ENCODE assay signal across 8 cellular contexts in the genomic region with DNA sequence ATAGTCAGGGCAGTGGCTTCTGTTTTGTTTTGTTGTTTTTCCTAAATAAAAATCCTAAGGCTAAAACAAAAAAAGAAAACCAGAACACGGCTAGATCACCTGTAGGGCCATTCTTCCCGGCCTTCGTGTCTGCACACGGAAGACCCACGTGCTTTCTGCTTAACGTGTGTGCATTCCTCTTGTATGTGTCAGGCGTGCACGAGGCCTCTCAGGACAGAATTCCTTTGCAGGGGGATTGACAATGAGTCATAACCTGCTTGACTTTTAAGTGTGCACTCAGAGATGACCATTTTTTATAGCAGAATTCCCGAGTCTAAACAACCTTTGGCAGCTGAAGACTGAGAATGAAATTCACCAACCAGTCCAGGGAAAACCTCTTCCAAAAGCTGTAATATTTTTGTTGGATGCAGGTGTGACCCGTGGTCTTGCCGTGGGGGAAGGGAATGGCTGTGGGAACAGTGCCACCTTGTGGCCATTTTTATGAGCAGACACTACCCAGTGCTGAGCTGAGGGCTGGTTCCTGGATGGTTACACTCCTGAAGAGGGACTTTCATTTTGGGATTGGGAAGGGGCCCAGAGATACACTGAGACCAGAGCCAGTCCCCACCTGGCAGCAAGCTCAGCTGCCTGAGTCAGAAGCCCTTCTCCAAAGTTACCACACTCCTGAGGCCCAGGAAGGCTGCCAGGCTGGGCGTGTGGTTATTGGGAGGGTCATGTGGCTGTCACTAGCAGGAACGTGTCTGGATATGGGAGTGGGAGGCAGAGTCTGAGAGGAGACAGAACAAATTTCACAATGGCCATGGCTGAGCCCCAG. TPM values are rescaled to one million over a fixed set of nuclear protein-coding genes. Genes with fewer than 3 reads are reported as not detected.
DNase-seq lines count a peak whose midpoint lies in the region; ATAC-seq and TF ChIP-seq lines count a peak whose summit lies in the region.

No MANE protein-coding gene starts in this region.

- BruUV-seq in IMR-90 (replicated peaks; lab: Mats Ljungman, UMichigan) = no TSS peak

- peak overlapping the region; percentile 99 for H2BK120ac ChIP-seq in IMR-90 (ENCODE audit: low read depth, low read length)

- H3K14ac ChIP-seq in IMR-90 (replicated peaks; ENCODE audit: low read depth, low read length) = peak overlapping the region; percentile 90

- peak overlapping the region; percentile 95 for H4K91ac ChIP-seq in IMR-90 (ENCODE audit: insufficient read depth, low read depth, low read length)

- peaks cover 31% of the 10 kb centered on the region for H3K9me1 ChIP-seq in IMR-90 (ENCODE audit: insufficient read depth, low read length)

- peak overlapping the region; percentile 99 for H2AK5ac ChIP-seq in IMR-90 (ENCODE audit: low read depth, low read length)

- H3K27ac ChIP-seq in IMR-90 (ENCODE audit: insufficient read depth, low read length) (peak overlapping the region; percentile 88), gastroesophageal sphincter (peak overlapping the region; percentile 37 to 82 (median 76)), thyroid gland (peak overlapping the region; percentile 78 to 93 (median 93))

- ATAC-seq in IMR-90 (ENCODE audit: low read depth) (peak; percentile 75), gastroesophageal sphincter (peak; percentile 87), omental fat pad (ENCODE audit: low FRiP score) (peak; percentile 75)

- H3K4me1 ChIP-seq in IMR-90 (ENCODE audit: control insufficient read depth, insufficient read depth, low read length) (peaks cover 22% of the 10 kb centered on the region), gastroesophageal sphincter (peaks cover 0 to 30% (median 9%) of the 10 kb centered on the region in 3 donors), thyroid gland (peaks cover 14 to 26% of the 10 kb centered on the region in 2 donors)

- peak; percentile 50; the same call in 1 of the 2 replicates for TF ChIP-seq POLR2A in IMR-90 (IDR thresholded peaks at IDR 0.05; ENCODE audit: low read depth, low read length)
- TF ChIP-seq POLR2A in gastroesophageal sphincter (IDR thresholded peaks at IDR 0.05) = no peak
- peak in 1 of 2 donors; percentile 22 for TF ChIP-seq POLR2A in thyroid gland (IDR thresholded peaks at IDR 0.05)

- H3K79me1 ChIP-seq in IMR-90 (ENCODE audit: low read depth in 1 of 2, low read length in 2 of 2) = peaks cover 11 to 39% of the 10 kb centered on the region in 2 experiments; a peak in 3 of 4 replicates

- peak overlapping the region; percentile 94 for H2BK20ac ChIP-seq in IMR-90 (ENCODE audit: low read depth, low read length)

- CTCF ChIA-PET in IMR-90 (lab: Yijun Ruan, JAX) = interaction anchor here (0.5 to 1.3 kb wide), 11 partner anchors 8 to 247 kb away, joined by 3 to 13 read pairs (median 4); no protein-coding TSS in a partner anchor

- TF ChIP-seq EP300 in gastroesophageal sphincter (IDR thresholded peaks at IDR 0.05) = no peak

- POLR2A ChIA-PET in IMR-90 (lab: Charles Lee; ENCODE audit: unreplicated experiment) = interaction anchor here (1.3 kb wide), 1 partner anchor 42 kb away, joined by 3 read pairs; no protein-coding TSS in a partner anchor

- H2AFZ ChIP-seq in IMR-90 (replicated peaks; ENCODE audit: low read length, poor library complexity) = peak overlapping the region; percentile 89

- peak overlapping the region; percentile 63 for H3K4me2 ChIP-seq in IMR-90 (ENCODE audit: low read depth, low read length)

- H3K9ac ChIP-seq in IMR-90 (ENCODE audit: low read depth, low read length) = peak overlapping the region; percentile 66

- peak overlapping the region; percentile 67 for H3K23ac ChIP-seq in IMR-90 (ENCODE audit: low read depth, low read length)

- H3K36me3 ChIP-seq in IMR-90 (ENCODE audit: control insufficient read depth, insufficient read depth, low read length) (no peaks in the 10 kb centered on the region), gastroesophageal sphincter (no peaks in the 10 kb centered on the region), thyroid gland (no peaks in the 10 kb centered on the region)

- H4K8ac ChIP-seq in IMR-90 (ENCODE audit: low read depth in 2 of 2, low read length in 2 of 2) = peak overlapping the region; percentile 84 to 92

- H3K4me3 ChIP-seq in IMR-90 (ENCODE audit: insufficient read depth, low read depth, low read length) = 0 out of 2 replicates have a peak overlapping the region, but pooled peaks have one; percentile 2
- H3K4me3 ChIP-seq in gastroesophageal sphincter = no peak overlapping the region
- H3K4me3 ChIP-seq in thyroid gland (replicated peaks in 1 of 3) = no peak overlapping the region

- peak; percentile 90 for TF ChIP-seq CTCF in IMR-90 (conservative IDR thresholded peaks at IDR 0.05; ENCODE audit: low read depth, low read length)
- peak; percentile 91 to 99 (median 96) for TF ChIP-seq CTCF in gastroesophageal sphincter (IDR thresholded peaks at IDR 0.05)
- TF ChIP-seq CTCF in omental fat pad (IDR thresholded peaks at IDR 0.05) = peak in 2 of 3 donors; percentile 84 to 86
- peak; percentile 51 to 94 (median 80) for TF ChIP-seq CTCF in thyroid gland (IDR thresholded peaks at IDR 0.05)

- dilution Hi-C loops in IMR-90 (cut with HindIII; ENCODE audit: low sequenced_read_pairs, unreplicated experiment) = no loop called here

- TF ChIP-seq RAD21 in IMR-90 (IDR thresholded peaks at IDR 0.05; ENCODE audit: low read length) = peak; percentile 93

- H3K9me3 ChIP-seq in IMR-90 (ENCODE audit: control insufficient read depth, insufficient read depth, low read length) (no peaks in the 10 kb centered on the region), gastroesophageal sphincter (no peaks in the 10 kb centered on the region), thyroid gland (no peaks in the 10 kb centered on the region)

- peak overlapping the region; percentile 96 for H2BK5ac ChIP-seq in IMR-90 (ENCODE audit: low read depth, low read length, poor library complexity, severe bottlenecking)

- peak overlapping the region; percentile 84 for H3K56ac ChIP-seq in IMR-90 (ENCODE audit: extremely low read depth, insufficient read depth, low read length)

- H3K18ac ChIP-seq in IMR-90 (ENCODE audit: low read depth, low read length) = peak overlapping the region; percentile 70

- H4K5ac ChIP-seq in IMR-90 (ENCODE audit: low read depth, low read length) = peak overlapping the region; percentile 34

- intact Hi-C loops in IMR-90 (cut with micrococcal nuclease) (loop anchor here (1.0 to 5.0 kb wide), 5 partner anchors 39 to 245 kb away; no protein-coding TSS in a partner anchor), thyroid gland (cut with DNase I) (loop anchor here (10.0 kb wide), 2 partner anchors 109 to 249 kb away; no protein-coding TSS in a partner anchor)

- 0% methylated on average over 1 of the region's 13 CpGs; no CpG with 5 or more reads in 1 of the 2 experiments for WGBS in IMR-90 (ENCODE audit: extremely low coverage in 2 of 2, insufficient read length in 1 of 2), 2 experiments
- whole genome bisulfite sequencing in gastroesophageal sphincter (ENCODE audit: low coverage in 1 of 2), 2 donors = 5 to 15% methylated on average over 8 to 9 of the region's 13 CpGs
- WGBS in thyroid gland, 2 donors = 7 to 10% methylated on average over 13 of the region's 13 CpGs

- peak; percentile 8 to 82 (median 66) for DNase-seq in C1 segment of cervical spinal cord (lab: John Stamatoyannopoulos, UW)
- peak; percentile 37 for DNase-seq in GM19238 (ENCODE audit: insufficient read length, low spot score)
- DNase-seq in IMR-90 = peak; percentile 100
- DNase-seq in RPMI8226 = peak; percentile 61
- peak; percentile 42 for DNase-seq in activated gamma-delta T cell treated with anti-CD3 and anti-CD28 coated beads, Interleukin-2, amount 50 U/mL, for 16 hours (ENCODE audit: low read depth)
- DNase-seq in omental fat pad (ENCODE audit: low spot score) = peak; percentile 68
- DNase-seq in thyroid gland = peak; percentile 91 to 93

- in situ Hi-C loops in IMR-90 (cut with MboI; ENCODE audit: low sequenced_read_pairs) = loop anchor here (10.0 to 25.0 kb wide), 2 partner anchors 109 to 1007 kb away; no protein-coding TSS in a partner anchor

- peak overlapping the region; percentile 81 for H2BK15ac ChIP-seq in IMR-90 (ENCODE audit: low read depth, low read length)

- H3K27me3 ChIP-seq in IMR-90 (ENCODE audit: control insufficient read depth, insufficient read depth, low read length) (no peaks in the 10 kb centered on the region), gastroesophageal sphincter (no peaks in the 10 kb centered on the region), thyroid gland (no peaks in the 10 kb centered on the region)

- H3K4ac ChIP-seq in IMR-90 (ENCODE audit: low read depth, low read length) = peak overlapping the region; percentile 95

- peak overlapping the region; percentile 82 for H2AK9ac ChIP-seq in IMR-90 (replicated peaks; ENCODE audit: low read depth, low read length, poor library complexity)

- H4K20me1 ChIP-seq in IMR-90 (ENCODE audit: insufficient read depth, low read length) = no peaks in the 10 kb centered on the region; the same call in 1 of the 2 replicates

TF ChIP-seq in IMR-90, 13 proteins besides CTCF, POLR2A, EP300 and RAD21 (continues in another document):
- TF ChIP-seq, protein P1, sequence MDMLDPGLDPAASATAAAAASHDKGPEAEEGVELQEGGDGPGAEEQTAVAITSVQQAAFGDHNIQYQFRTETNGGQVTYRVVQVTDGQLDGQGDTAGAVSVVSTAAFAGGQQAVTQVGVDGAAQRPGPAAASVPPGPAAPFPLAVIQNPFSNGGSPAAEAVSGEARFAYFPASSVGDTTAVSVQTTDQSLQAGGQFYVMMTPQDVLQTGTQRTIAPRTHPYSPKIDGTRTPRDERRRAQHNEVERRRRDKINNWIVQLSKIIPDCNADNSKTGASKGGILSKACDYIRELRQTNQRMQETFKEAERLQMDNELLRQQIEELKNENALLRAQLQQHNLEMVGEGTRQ (IDR thresholded peaks at IDR 0.05; ENCODE audit: low read depth, low read length) = peak; percentile 78
- TF ChIP-seq BHLHE40 (IDR thresholded peaks at IDR 0.05; ENCODE audit: low read depth, low read length) (peak; percentile 95), CEBPB (IDR thresholded peaks at IDR 0.05; ENCODE audit: low read depth, low read length) (peak; percentile 86), MAZ (IDR thresholded peaks at IDR 0.05; ENCODE audit: borderline replicate concordance, low read depth, low read length) (peak; percentile 57; the same call in 1 of the 2 replicates), MXI1 (IDR thresholded peaks at IDR 0.05; ENCODE audit: borderline replicate concordance, low read depth, low read length) (peak; percentile 90), MAFK (IDR thresholded peaks at IDR 0.05; ENCODE audit: low read depth, low read length) (peak; percentile 15; the same call in 1 of the 2 replicates), RFX5 (IDR thresholded peaks at IDR 0.05; ENCODE audit: low read depth, low read length) (no peak), RCOR1 (IDR thresholded peaks at IDR 0.05; ENCODE audit: insufficient replicate concordance, low read length) (peak; percentile 66), NFE2L2 (IDR thresholded peaks at IDR 0.05; ENCODE audit: low read depth, low read length) (peak; percentile 17; the same call in 1 of the 2 replicates)

RNA-seq across cellular contexts. Expression of a gene that starts 35.7 kb away (rescaled TPM):
- total RNA-seq in IMR-90 (2012; rRNA removed) = 348 and 453 TPM in 2 replicates
- polyA plus RNA-seq in IMR-90 (2012; rRNA removed) = 838 and 964 TPM in 2 replicates
- polyA plus RNA-seq in IMR-90 (2012; cell fraction: cytosol; rRNA removed) = 812 and 1,206 TPM in 2 replicates
- 383 and 412 TPM in 2 replicates for polyA plus RNA-seq in IMR-90 (2012; cell fraction: nucleus; rRNA removed; ENCODE audit: low replicate concordance)
- total RNA-seq in gastroesophageal sphincter = 100 to 1,000 TPM in 2 of 4 donors, 10 to 100 TPM in 2; 72.1 to 249 (median 127) TPM
- total RNA-seq in omental fat pad = 10 to 100 TPM; 16.5 to 33.6 (median 21.7) TPM
- total RNA-seq in thyroid gland = 10 to 100 TPM; 15.1 to 72.0 (median 27.3) TPM

Comparison
In these comparisons a context has a peak if more than half of its experiments do, and no peak if none do; other contexts are left out.
1. DNase-seq: peak in every context shown above with its lines; median percentile 100 in IMR-90; 92 in thyroid gland; 68 in omental fat pad; 66 in C1 segment of cervical spinal cord; 61 in RPMI8226; 42 in activated gamma-delta T cell treated with anti-CD3 and anti-CD28 coated beads, Interleukin-2, amount 50 U/mL, for 16 hours; 37 in GM19238.